9 cellular contexts compared by ENCODE assay signal in genomic region chr4:10403633-10404445, GRCh38. TPM values are rescaled to one million over a fixed set of nuclear protein-coding genes. Genes with fewer than 3 reads are reported as not detected.
DNase-seq lines count a peak whose midpoint lies in the region; ATAC-seq and TF ChIP-seq lines count a peak whose summit lies in the region.
"Had no signal": no experiment of that assay in that cellular context is flagged by ENCODE, and none has a peak within 500 bp of the region (broad histone marks: within the 10 kb centered on the region; RNA-seq: fewer than 3 reads in every experiment).

No MANE protein-coding gene starts in this region.

- no peaks in the 10 kb centered on the region for H3K36me3 Mint-ChIP-seq in natural killer cell
- H3K36me3 Mint-ChIP-seq in natural killer cell treated with Interleukin-12 subunit alpha and Interleukin-12 subunit beta and Interleukin-15 and Interleukin-18, amount 100 ng/mL, for 72 hours: no peaks in the 10 kb centered on the region
- H3K36me3 Mint-ChIP-seq in stimulated activated effector memory CD8-positive, alpha-beta T cell treated with anti-CD3 and anti-CD28 coated beads, Interleukin-12 subunit alpha, Interleukin-12 subunit beta, amount 100 ng/mL, for 72 hours: no peaks in the 10 kb centered on the region
- H3K36me3 Mint-ChIP-seq: activated naive CD8-positive, alpha-beta T cell had no signal

- H3K27ac Mint-ChIP-seq in natural killer cell: no peak overlapping the region
- H3K27ac Mint-ChIP-seq in natural killer cell treated with Interleukin-12 subunit alpha and Interleukin-12 subunit beta and Interleukin-15 and Interleukin-18, amount 100 ng/mL, for 72 hours: no peak overlapping the region
- H3K27ac Mint-ChIP-seq in stimulated activated effector memory CD8-positive, alpha-beta T cell treated with anti-CD3 and anti-CD28 coated beads, Interleukin-12 subunit alpha, Interleukin-12 subunit beta, amount 100 ng/mL, for 72 hours: no peak overlapping the region
- H3K27ac Mint-ChIP-seq: activated naive CD8-positive, alpha-beta T cell had no signal

- H3K4me1 ChIP-seq in liver (ENCODE audit: control insufficient read depth in 4 of 4, insufficient read depth in 4 of 4, low read length in 3 of 4): no peaks in the 10 kb centered on the region

- intact Hi-C loops in natural killer cell (cut with micrococcal nuclease): loop anchor here (2.0 to 5.0 kb wide), 2 partner anchors 247 to 637 kb away; no protein-coding TSS in a partner anchor

- TF ChIP-seq CTCF in natural killer cell (IDR thresholded peaks at IDR 0.05): peak; percentile 41
- TF ChIP-seq CTCF in liver (IDR thresholded peaks at IDR 0.05; ENCODE audit: low read depth, low read length, missing input control): peak; percentile 61

- H3K9me3 ChIP-seq in liver (ENCODE audit: control insufficient read depth in 4 of 4, low read length in 3 of 4): no peaks in the 10 kb centered on the region

- DNase-seq in natural killer cell (no peak), NCI-H146 treated with DMSO at 0.1 percent for 48 hours (lab: John Stamatoyannopoulos, UW; ENCODE audit: unreplicated experiment) (peak; percentile 50), T47D (ENCODE audit: low read depth in 1 of 2, low spot score in 1 of 2) (peak; percentile 4 to 45), T-helper 9 cell (no peak)
- DNase-seq in natural killer cell treated with Interleukin-12 subunit alpha and Interleukin-12 subunit beta and Interleukin-15 and Interleukin-18, amount 100 ng/mL, for 72 hours (ENCODE audit: low spot score): no peak
- no peak for DNase-seq in stimulated activated effector memory CD8-positive, alpha-beta T cell treated with anti-CD3 and anti-CD28 coated beads, Interleukin-12 subunit alpha, Interleukin-12 subunit beta, amount 100 ng/mL, for 72 hours (ENCODE audit: low spot score in 2 of 2)

- no peak overlapping the region for H3K4me3 Mint-ChIP-seq in natural killer cell
- H3K4me3 Mint-ChIP-seq in natural killer cell treated with Interleukin-12 subunit alpha and Interleukin-12 subunit beta and Interleukin-15 and Interleukin-18, amount 100 ng/mL, for 72 hours: no peak overlapping the region
- H3K4me3 Mint-ChIP-seq in stimulated activated effector memory CD8-positive, alpha-beta T cell treated with anti-CD3 and anti-CD28 coated beads, Interleukin-12 subunit alpha, Interleukin-12 subunit beta, amount 100 ng/mL, for 72 hours: no peak overlapping the region
- H3K4me3 Mint-ChIP-seq: activated naive CD8-positive, alpha-beta T cell had no signal

- no peaks in the 10 kb centered on the region for H3K9me3 Mint-ChIP-seq in natural killer cell
- H3K9me3 Mint-ChIP-seq in natural killer cell treated with Interleukin-12 subunit alpha and Interleukin-12 subunit beta and Interleukin-15 and Interleukin-18, amount 100 ng/mL, for 72 hours: no peaks in the 10 kb centered on the region
- H3K9me3 Mint-ChIP-seq in stimulated activated effector memory CD8-positive, alpha-beta T cell treated with anti-CD3 and anti-CD28 coated beads, Interleukin-12 subunit alpha, Interleukin-12 subunit beta, amount 100 ng/mL, for 72 hours: no peaks in the 10 kb centered on the region

- peaks cover 3 to 11% of the 10 kb centered on the region in 2 donors for H3K27me3 Mint-ChIP-seq in natural killer cell (ENCODE audit: low read depth in 2 of 2)
- H3K27me3 Mint-ChIP-seq in natural killer cell treated with Interleukin-12 subunit alpha and Interleukin-12 subunit beta and Interleukin-15 and Interleukin-18, amount 100 ng/mL, for 72 hours: peaks cover 0 to 18% of the 10 kb centered on the region in 2 donors
- H3K27me3 Mint-ChIP-seq: activated naive CD8-positive, alpha-beta T cell had no signal

- no peak overlapping the region for H3K4me3 ChIP-seq in liver (ENCODE audit: low read depth in 1 of 3, low read length in 3 of 3)

- ATAC-seq in natural killer cell: peak in 1 of 3 donors; percentile 36
- ATAC-seq in natural killer cell treated with Interleukin-12 subunit alpha and Interleukin-12 subunit beta and Interleukin-15 and Interleukin-18, amount 100 ng/mL, for 72 hours: no peak
- ATAC-seq in stimulated activated effector memory CD8-positive, alpha-beta T cell treated with anti-CD3 and anti-CD28 coated beads, Interleukin-12 subunit alpha, Interleukin-12 subunit beta, amount 100 ng/mL, for 72 hours: no peak
- no peak for ATAC-seq in GM19455 (IDR thresholded peaks at IDR 0.05; ENCODE audit: unreplicated experiment)

- H3K4me1 Mint-ChIP-seq in natural killer cell: no peaks in the 10 kb centered on the region
- no peaks in the 10 kb centered on the region for H3K4me1 Mint-ChIP-seq in natural killer cell treated with Interleukin-12 subunit alpha and Interleukin-12 subunit beta and Interleukin-15 and Interleukin-18, amount 100 ng/mL, for 72 hours (ENCODE audit: low read depth in 2 of 2)
- H3K4me1 Mint-ChIP-seq in stimulated activated effector memory CD8-positive, alpha-beta T cell treated with anti-CD3 and anti-CD28 coated beads, Interleukin-12 subunit alpha, Interleukin-12 subunit beta, amount 100 ng/mL, for 72 hours: no peaks in the 10 kb centered on the region

- in situ Hi-C loops in T47D (cut with HindIII; ENCODE audit: low pct_unique_long_range_greater_than_20kb, low sequenced_read_pairs): no loop called here

- no peak overlapping the region for H3K9ac ChIP-seq in liver (ENCODE audit: low read depth in 1 of 2, low read length in 2 of 2)

- 71% methylated on average over 6 of the region's 6 CpGs for WGBS in liver

- peak; percentile 86 to 87 for TF ChIP-seq RAD21 in liver (IDR thresholded peaks at IDR 0.05)

- H3K36me3 ChIP-seq in liver (ENCODE audit: control insufficient read depth in 4 of 4, insufficient read depth in 3 of 4, low read depth in 1 of 4, low read length in 3 of 4): no peaks in the 10 kb centered on the region

- no peaks in the 10 kb centered on the region for H3K27me3 ChIP-seq in liver (ENCODE audit: control insufficient read depth in 4 of 4, insufficient read depth in 4 of 4, low read length in 3 of 4)

- no peak overlapping the region for H3K27ac ChIP-seq in liver (ENCODE audit: low read depth in 1 of 2, low read length in 2 of 2)

TF ChIP-seq in liver, 16 proteins besides CTCF, POLR2A, EP300 and RAD21:
- TF ChIP-seq NR2F2 (IDR thresholded peaks at IDR 0.05) (no peak), JUND (IDR thresholded peaks at IDR 0.05) (no peak), FOXA2 (IDR thresholded peaks at IDR 0.05) (no peak), YY1 (IDR thresholded peaks at IDR 0.05) (no peak), TAF1 (conservative IDR thresholded peaks at IDR 0.05) (no peak), RXRA (IDR thresholded peaks at IDR 0.05) (no peak), MAX (IDR thresholded peaks at IDR 0.05) (no peak), ATF3 (IDR thresholded peaks at IDR 0.05) (no peak), HNF4A (conservative IDR thresholded peaks at IDR 0.05) (no peak), ZBTB33 (IDR thresholded peaks at IDR 0.05) (no peak), GABPA (IDR thresholded peaks at IDR 0.05 in 1 of 2, conservative IDR thresholded peaks at IDR 0.05 in 1 of 2) (no peak), EGR1 (IDR thresholded peaks at IDR 0.05; ENCODE audit: low read depth in 2 of 2) (no peak)
TF ChIP-seq in liver: peak in this region for 0.

RNA-seq across cellular contexts. Expression of gene ZNF518B, which starts 53.4 kb away (rescaled TPM):
- total RNA-seq in natural killer cell (10 to 100 TPM; 14.6 to 19.9 (median 15.2) TPM), liver (10 to 100 TPM; 10.7 to 15.0 TPM)
- total RNA-seq in natural killer cell treated with Interleukin-12 subunit alpha and Interleukin-12 subunit beta and Interleukin-15 and Interleukin-18, amount 100 ng/mL, for 72 hours: 10 to 100 TPM; 15.3 to 28.6 TPM
- polyA plus RNA-seq in liver: 1 to 10 TPM; 1.4 to 3.1 TPM

Comparison
In these comparisons a context has a peak if more than half of its experiments do, and no peak if none do; other contexts are left out.
1. DNase-seq: peak in NCI-H146 treated with DMSO at 0.1 percent for 48 hours (single experiment) and T47D (2 of 2); none in natural killer cell (single experiment), natural killer cell treated with Interleukin-12 subunit alpha and Interleukin-12 subunit beta and Interleukin-15 and Interleukin-18, amount 100 ng/mL, for 72 hours (single experiment), stimulated activated effector memory CD8-positive, alpha-beta T cell treated with anti-CD3 and anti-CD28 coated beads, Interleukin-12 subunit alpha, Interleukin-12 subunit beta, amount 100 ng/mL, for 72 hours (0 of 2) and T-helper 9 cell (single experiment).